Comparison of ENCODE assay signal across 13 cellular contexts in genomic region chr2:239675856-239676715, GRCh38.
"Had no signal": no experiment of that assay in that cellular context is flagged by ENCODE, and none has a peak within 500 bp of the region (broad histone marks: within the 10 kb centered on the region; RNA-seq: fewer than 3 reads in every experiment).

No MANE protein-coding gene starts in this region.

- DNase-seq: activated naive CD4-positive, alpha-beta T cell treated with anti-CD3 and anti-CD28 coated beads, Interleukin-2, amount 10 ng/mL, durations not matched to agents 7 days and 5 days; central memory CD4-positive, alpha-beta T cell; cortex of kidney; effector memory CD4-positive, alpha-beta T cell; kidney glomerular epithelial cell; naive thymus-derived CD4-positive, alpha-beta T cell; stimulated activated CD4-positive, alpha-beta T cell treated with anti-CD3 and anti-CD28 coated beads, Interleukin-2, amount 100 ng/mL, for 48 hours had no signal

- H3K27me3 ChIP-seq: hepatocyte, ovary had no signal

- H3K36me3 ChIP-seq: ovary had no signal

- H3K27ac ChIP-seq: epithelial cell of prostate, hepatocyte, ovary had no signal

- H3K4me2 ChIP-seq: hepatocyte had no signal

- ATAC-seq: activated CD4-positive, CD25-positive, alpha-beta regulatory T cell treated with anti-CD3 and anti-CD28 coated beads, Interleukin-2, amount 50 U/mL, for 24 hours; activated T-helper 17 cell treated with anti-CD3 and anti-CD28 coated beads, Interleukin-2, amount 50 U/mL, for 72 hours; naive thymus-derived CD4-positive, alpha-beta T cell had no signal

- H3K9me3 ChIP-seq: ovary had no signal

- H3K79me2 ChIP-seq: hepatocyte had no signal

- H2AFZ ChIP-seq: hepatocyte had no signal

- H3K4me3 ChIP-seq: hepatocyte, lung, ovary had no signal
